Comparison of ENCODE assay signal across 18 cellular contexts in genomic region chr2:46763861-46764260, GRCh38.
"Had no signal": no experiment of that assay in that cellular context is flagged by ENCODE, and none has a peak within 500 bp of the region (broad histone marks: within the 10 kb centered on the region; RNA-seq: fewer than 3 reads in every experiment).

No MANE protein-coding gene starts in this region.

- DNase-seq: effector memory CD8-positive, alpha-beta T cell; erythroblast; gastrocnemius medialis; heart right ventricle; hypothalamus; islet precursor cell; mucosa of descending colon; naive thymus-derived CD8-positive, alpha-beta T cell; posterior cingulate gyrus; stimulated activated naive CD4-positive, alpha-beta T cell; stomach; substantia nigra; transverse colon had no signal

- H3K4me3 ChIP-seq: gastrocnemius medialis, heart right ventricle, mucosa of descending colon, skin epidermis, stomach, thoracic aorta, transverse colon had no signal

- H3K27me3 Mint-ChIP-seq: effector memory CD8-positive, alpha-beta T cell; naive thymus-derived CD8-positive, alpha-beta T cell had no signal

- H3K4me3 Mint-ChIP-seq: effector memory CD8-positive, alpha-beta T cell; naive thymus-derived CD8-positive, alpha-beta T cell had no signal

- ATAC-seq: effector memory CD8-positive, alpha-beta T cell; gastrocnemius medialis; heart right ventricle; left lobe of liver; mucosa of descending colon; naive thymus-derived CD8-positive, alpha-beta T cell; sciatic nerve had no signal

- H3K9me3 ChIP-seq: gastrocnemius medialis, heart right ventricle, mucosa of descending colon, neutrophil, stomach, thoracic aorta, transverse colon had no signal

- H3K27ac ChIP-seq: gastrocnemius medialis, heart right ventricle, neutrophil, skin epidermis, stomach, thoracic aorta, transverse colon had no signal

- H3K27me3 ChIP-seq: gastrocnemius medialis, heart right ventricle, neutrophil, stomach, transverse colon had no signal

- H3K27ac Mint-ChIP-seq: effector memory CD8-positive, alpha-beta T cell had no signal

- H3K9me3 Mint-ChIP-seq: effector memory CD8-positive, alpha-beta T cell had no signal
